ENCODE assay signal across 19 cellular contexts in the genomic region with DNA sequence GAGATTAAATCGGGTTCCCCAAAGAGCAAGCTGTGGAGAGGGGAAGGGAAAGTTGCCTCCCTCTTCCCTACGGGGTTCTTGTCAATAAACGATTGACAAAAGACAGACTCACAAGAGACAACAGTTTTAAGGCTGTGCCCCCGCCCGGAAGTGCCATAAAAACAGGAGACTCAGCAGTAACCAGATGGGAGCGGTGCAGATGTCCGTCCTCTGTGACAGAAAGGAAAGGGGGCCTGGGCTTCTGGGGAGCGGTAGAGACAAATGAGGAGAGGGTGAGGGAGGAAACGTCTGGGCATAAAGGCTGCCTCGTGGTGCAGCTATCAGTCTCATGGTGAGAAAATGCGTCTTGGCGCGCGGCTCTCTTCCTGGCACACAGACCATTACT. TPM values are rescaled to one million over a fixed set of nuclear protein-coding genes. Genes with fewer than 3 reads are reported as not detected.
DNase-seq lines count a peak whose midpoint lies in the region; ATAC-seq lines count a peak whose summit lies in the region.
"Had no signal": no experiment of that assay in that cellular context is flagged by ENCODE, and none has a peak within 500 bp of the region (broad histone marks: within the 10 kb centered on the region; RNA-seq: fewer than 3 reads in every experiment).

No MANE protein-coding gene starts in this region.

- H3K9me3 ChIP-seq in aorta (ENCODE audit: control insufficient read depth, low read length), result no peaks in the 10 kb centered on the region
- H3K9me3 ChIP-seq: BE2C had no signal

- no peaks in the 10 kb centered on the region for H3K36me3 ChIP-seq in aorta (ENCODE audit: control insufficient read depth in 1 of 2, insufficient read depth in 2 of 2, low read length in 1 of 2)
- H3K36me3 ChIP-seq: BE2C had no signal

- peak; percentile 40 for DNase-seq in NCI-H2171 treated with DMSO at 0.1 percent for 48 hours (lab: John Stamatoyannopoulos, UW)
- no peak for DNase-seq in NCI-H2171 (lab: John Stamatoyannopoulos, UW)
- DNase-seq in SK-N-DZ (ENCODE audit: low spot score), result peak; percentile 65
- peak; percentile 45 for DNase-seq in left kidney (ENCODE audit: low read depth, low spot score)
- DNase-seq in aorta, result peak; percentile 12 to 51
- DNase-seq in effector CD8-positive, alpha-beta T cell (lab: John Stamatoyannopoulos, UW), result no peak
- no peak for DNase-seq in RPMI8226
- no peak for DNase-seq in amniotic stem cell (lab: John Stamatoyannopoulos, UW)
- DNase-seq: BE2C; CD4-positive, alpha-beta memory T cell; GF-D8; H9; NCI-H1436 treated with DMSO at 0.1 percent for 48 hours; NCI-H2029 treated with DMSO at 0.1 percent for 48 hours; NCI-H524 treated with DMSO at 0.1 percent for 48 hours had no signal

- H3K27me3 ChIP-seq in aorta (ENCODE audit: control insufficient read depth in 1 of 2, insufficient read depth in 2 of 2, low read length in 1 of 2), result no peaks in the 10 kb centered on the region
- H3K27me3 ChIP-seq: BE2C had no signal

- no peak overlapping the region for H3K27ac ChIP-seq in aorta (ENCODE audit: low read depth in 1 of 2, low read length in 2 of 2)
- H3K27ac ChIP-seq: 22Rv1, KMS-11, SK-N-MC had no signal

- 65 to 70% methylated on average over 14 of the region's 14 CpGs for WGBS in aorta, 2 donors

- no peak overlapping the region for H3K4me3 ChIP-seq in aorta (ENCODE audit: low read length in 2 of 2)
- H3K4me3 ChIP-seq: SK-N-MC had no signal

- H3K4me1 ChIP-seq in aorta (ENCODE audit: control insufficient read depth in 1 of 2, insufficient read depth in 2 of 2, low read length in 2 of 2), result no peaks in the 10 kb centered on the region

- ATAC-seq in aorta (ENCODE audit: low FRiP score), result no peak
- ATAC-seq: HepG2 had no signal

- intact Hi-C loops in aorta (cut with DNase I), result no loop called here

RNA-seq across cellular contexts. Expression of gene TP73, which starts 5.9 kb away (rescaled TPM):
- 0.65 and 1.1 TPM in 2 replicates for polyA plus RNA-seq in SK-N-DZ (2014; cell fraction: cytosol; rRNA removed)
- 1.3 and 3.5 TPM in 2 replicates for polyA plus RNA-seq in SK-N-DZ (2014; cell fraction: nucleus; rRNA removed)
- under 1 TPM in 1 of 2 donors, not detected in 1; 0.18 TPM for total RNA-seq in aorta
- polyA plus RNA-seq in aorta, result under 1 TPM in 1 of 2 donors, not detected in 1; 0.38 TPM

RNA-seq across cellular contexts. Expression of gene WRAP73, which starts 8.3 kb away (rescaled TPM):
- polyA plus RNA-seq in SK-N-DZ (2014; cell fraction: cytosol; rRNA removed), result 25.0 and 25.1 TPM in 2 replicates
- polyA plus RNA-seq in SK-N-DZ (2014; cell fraction: nucleus; rRNA removed), result 63.2 and 86.0 TPM in 2 replicates
- 10 to 100 TPM; 10.6 to 17.4 TPM for total RNA-seq in aorta
- polyA plus RNA-seq in aorta, result 10 to 100 TPM in 1 of 2 donors, 1 to 10 TPM in 1; 5.8 to 27.8 TPM

RNA-seq across cellular contexts. Expression of gene TPRG1L, which starts 33.4 kb away (rescaled TPM):
- 4.2 and 4.4 TPM in 2 replicates for polyA plus RNA-seq in SK-N-DZ (2014; cell fraction: cytosol; rRNA removed)
- polyA plus RNA-seq in SK-N-DZ (2014; cell fraction: nucleus; rRNA removed), result 3.7 and 5.0 TPM in 2 replicates
- total RNA-seq in aorta, result 10 to 100 TPM; 35.4 to 39.0 TPM
- 10 to 100 TPM; 42.0 to 51.0 TPM for polyA plus RNA-seq in aorta

RNA-seq across cellular contexts. Expression of gene MEGF6, which starts 46.9 kb away (rescaled TPM):
- 0.18 and 0.23 TPM in 2 replicates for polyA plus RNA-seq in SK-N-DZ (2014; cell fraction: cytosol; rRNA removed)
- 2.4 and 13.7 TPM in 2 replicates for polyA plus RNA-seq in SK-N-DZ (2014; cell fraction: nucleus; rRNA removed)
- 100 to 1,000 TPM in 1 of 2 donors, 10 to 100 TPM in 1; 91.8 to 223 TPM for total RNA-seq in aorta
- polyA plus RNA-seq in aorta, result 100 to 1,000 TPM in 1 of 2 donors, 10 to 100 TPM in 1; 53.7 to 332 TPM

Comparison
In these comparisons a context has a peak if more than half of its experiments do, and no peak if none do; other contexts are left out.
1. DNase-seq: peak in NCI-H2171 treated with DMSO at 0.1 percent for 48 hours (single experiment), SK-N-DZ (single experiment), left kidney (single experiment) and aorta (2 of 2); none in NCI-H2171 (single experiment), effector CD8-positive, alpha-beta T cell (single experiment), RPMI8226 (single experiment) and amniotic stem cell (single experiment).